Comparison of ENCODE assay signal across 1 cellular context in the genomic region with DNA sequence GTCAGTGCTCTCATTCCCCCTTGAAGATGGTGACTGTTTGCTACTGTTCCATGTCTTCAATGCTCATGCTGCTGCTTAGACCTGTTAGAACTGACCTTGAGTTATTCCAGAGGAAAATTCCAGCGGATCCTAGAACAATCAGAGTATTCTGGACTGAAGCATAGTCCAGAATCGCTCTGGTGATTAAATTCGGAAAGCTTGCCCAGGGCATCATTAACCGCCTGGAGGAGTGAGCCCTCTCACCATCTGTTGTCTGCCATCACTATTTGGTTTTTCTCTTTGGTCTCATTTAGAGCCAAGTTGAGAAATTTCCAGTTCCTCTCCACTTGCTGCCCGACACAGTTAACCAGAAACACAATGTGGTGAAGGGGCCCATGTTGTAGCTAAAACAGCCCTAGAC.
TF ChIP-seq lines count a peak whose summit lies in the region.

No MANE protein-coding gene starts in this region.

TF ChIP-seq in K562, 482 proteins besides CTCF, POLR2A, EP300 and RAD21 (continued from another document):
- TF ChIP-seq E2F5 (CRISPR knock-in tag; IDR thresholded peaks at IDR 0.05) (no peak), HNRNPK (IDR thresholded peaks at IDR 0.05; ENCODE audit: low read depth, low read length, poor library complexity, severe bottlenecking) (no peak)
